ENCODE assay signal across 22 cellular contexts in the genomic region with DNA sequence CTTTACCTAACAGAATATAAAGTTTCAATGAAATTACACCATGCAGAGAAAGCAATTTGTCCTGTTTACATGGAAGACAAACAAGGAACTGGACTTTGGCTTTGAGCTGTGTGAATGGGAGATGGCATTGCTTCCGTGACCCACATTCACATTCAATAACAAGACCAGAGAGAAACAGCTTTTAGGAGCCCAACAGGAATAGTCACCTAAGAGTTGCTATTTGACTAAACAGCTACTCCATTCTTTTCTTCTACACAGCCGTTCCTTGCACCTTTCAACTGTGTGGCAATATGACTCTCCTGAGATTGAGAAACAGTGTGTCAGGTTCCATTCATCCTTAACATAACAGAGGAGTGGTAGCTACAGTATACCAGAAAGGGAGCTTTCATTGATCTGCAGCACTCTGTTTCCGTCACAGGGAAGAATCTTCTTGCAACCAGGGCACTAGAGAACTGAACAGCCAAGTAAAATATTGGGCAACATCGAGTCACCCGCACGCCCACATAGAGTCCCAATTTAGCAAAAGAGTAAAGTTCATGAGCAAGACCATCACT.
DNase-seq lines count a peak whose midpoint lies in the region; ATAC-seq, FAIRE-seq and TF ChIP-seq lines count a peak whose summit lies in the region.
"Had no signal": no experiment of that assay in that cellular context is flagged by ENCODE, and none has a peak within 500 bp of the region (broad histone marks: within the 10 kb centered on the region; RNA-seq: fewer than 3 reads in every experiment).

No MANE protein-coding gene starts in this region.

- no peak overlapping the region for H4K8ac ChIP-seq in H1 (ENCODE audit: extremely low read depth, insufficient read depth, low read length)

- ATAC-seq in mucosa of descending colon, result peak; percentile 75
- ATAC-seq in foreskin keratinocyte, result no peak
- ATAC-seq in HG03457 (IDR thresholded peaks at IDR 0.05; ENCODE audit: unreplicated experiment), result no peak
- no peak for ATAC-seq in GM21367 (IDR thresholded peaks at IDR 0.05; ENCODE audit: unreplicated experiment)
- ATAC-seq: GM23338; stimulated activated memory B cell treated with anti-CD40 and anti-IgM and Interleukin-4, amounts not matched to agents 10 μg/mL and 1 μg/mL and 100 μg/mL, for 72 hours had no signal

- H3K9me3 ChIP-seq in H1 (ENCODE audit: insufficient read depth in 2 of 2, low read depth in 1 of 2, low read length in 1 of 2), result no peaks in the 10 kb centered on the region
- H3K9me3 ChIP-seq in mucosa of descending colon, result no peaks in the 10 kb centered on the region
- H3K9me3 ChIP-seq: thoracic aorta had no signal

- TF ChIP-seq RAD21 in H1 (IDR thresholded peaks at IDR 0.05 in 1 of 2, conservative IDR thresholded peaks at IDR 0.05 in 1 of 2; ENCODE audit: low read depth in 2 of 2, low read length in 2 of 2), result no peak

- H3K4me2 ChIP-seq in H1 (ENCODE audit: insufficient read depth in 1 of 2, low read depth in 2 of 2, low read length in 2 of 2), result no peak overlapping the region
- H3K4me2 ChIP-seq: GM23338 had no signal

- no peak overlapping the region for H3K4ac ChIP-seq in H1 (replicated peaks; ENCODE audit: insufficient read length, low read depth, low read length)

- H3K23ac ChIP-seq in H1 (ENCODE audit: insufficient read length), result no peak overlapping the region

- WGBS in H1 (ENCODE audit: extremely low coverage in 1 of 2, insufficient coverage in 1 of 2, insufficient read length in 1 of 2, insufficient replicate concordance in 2 of 2, low coverage in 1 of 2, low lambda C conversion rate in 2 of 2, missing lambda C conversion rate in 1 of 2), 2 experiments, result 94% methylated on average over 6 of the region's 6 CpGs; no CpG with 5 or more reads in 1 of the 2 experiments

- no peaks in the 10 kb centered on the region for H3K79me2 ChIP-seq in H1 (ENCODE audit: control insufficient read depth in 1 of 2, insufficient read depth in 2 of 2, low read length in 2 of 2)

- H3K18ac ChIP-seq in H1 (ENCODE audit: extremely low read depth, low read length), result no peak overlapping the region

- no peaks in the 10 kb centered on the region for H3K23me2 ChIP-seq in H1 (ENCODE audit: low read depth, low read length)

- no peak for TF ChIP-seq POLR2A in H1 (IDR thresholded peaks at IDR 0.05; ENCODE audit: control extremely low read depth in 1 of 2, low read depth in 2 of 2, low read length in 2 of 2)

- no peaks in the 10 kb centered on the region for H3K36me3 ChIP-seq in H1 (ENCODE audit: control insufficient read depth in 2 of 4, insufficient read depth in 4 of 4, low read length in 3 of 4)
- H3K36me3 ChIP-seq in mucosa of descending colon (ENCODE audit: low read depth), result no peaks in the 10 kb centered on the region
- H3K36me3 ChIP-seq: thoracic aorta had no signal

- FAIRE-seq in H1 (lab: Jason Lieb, UNC), result no peak
- FAIRE-seq: HTR-8/SVneo had no signal

- H2BK5ac ChIP-seq in H1 (ENCODE audit: low read depth, low read length), result no peak overlapping the region

- TF ChIP-seq EP300 in H1 (IDR thresholded peaks at IDR 0.05; ENCODE audit: borderline replicate concordance in 1 of 2, low read depth in 2 of 2, low read length in 2 of 2), result no peak

- H2BK15ac ChIP-seq in H1 (ENCODE audit: low read length), result no peak overlapping the region

- POLR2A ChIA-PET in H1 (lab: Charles Lee; ENCODE audit: partially characterized antibody), result no interaction called here

- no peak for TF ChIP-seq CTCF in H1 (IDR thresholded peaks at IDR 0.05; ENCODE audit: control extremely low read depth in 1 of 3, insufficient read depth in 1 of 3, low read depth in 1 of 3, low read length in 3 of 3)
- no peak for TF ChIP-seq CTCF in mucosa of descending colon (IDR thresholded peaks at IDR 0.05)
- no peak for TF ChIP-seq CTCF in foreskin keratinocyte (conservative IDR thresholded peaks at IDR 0.05)

- no peak overlapping the region for H2AK5ac ChIP-seq in H1 (ENCODE audit: low read depth, low read length)

- H3K4me3 ChIP-seq in H1 (ENCODE audit: extremely low read depth in 1 of 4, insufficient read depth in 2 of 4, low read depth in 3 of 4, low read length in 4 of 4) (no peak overlapping the region), mucosa of descending colon (no peak overlapping the region)
- H3K4me3 ChIP-seq: GM23338, thoracic aorta had no signal

- no peak overlapping the region for H3K14ac ChIP-seq in H1 (ENCODE audit: insufficient read length)

- no peak overlapping the region for H4K91ac ChIP-seq in H1 (replicated peaks; ENCODE audit: insufficient read length, low read length)

- H3K79me1 ChIP-seq in H1 (ENCODE audit: low read depth, low read length), result no peaks in the 10 kb centered on the region

- H2BK12ac ChIP-seq in H1 (ENCODE audit: low read depth, low read length), result no peak overlapping the region

- no peak overlapping the region for H3K56ac ChIP-seq in H1 (replicated peaks; ENCODE audit: insufficient read length, low read depth, low read length)

- no peak overlapping the region for H3K9ac ChIP-seq in H1 (replicated peaks in 1 of 4; ENCODE audit: extremely low read depth in 1 of 4, low read depth in 3 of 4, low read length in 3 of 4)

- H3K4me1 ChIP-seq in H1 (replicated peaks in 1 of 4; ENCODE audit: control insufficient read depth in 3 of 4, insufficient read depth in 4 of 4, low read length in 3 of 4) (peaks cover 0 to 2% (median 0%) of the 10 kb centered on the region in 4 experiments; a peak in 1 of 7 replicates), mucosa of descending colon (ENCODE audit: low read depth) (no peaks in the 10 kb centered on the region), foreskin keratinocyte (no peaks in the 10 kb centered on the region)

- H4K5ac ChIP-seq in H1 (ENCODE audit: insufficient read length, low read depth, low read length), result no peak overlapping the region

- H3K27me3 ChIP-seq in H1 (replicated peaks in 1 of 4; ENCODE audit: control insufficient read depth in 3 of 4, extremely low read depth in 1 of 4, insufficient read depth in 3 of 4, low read length in 3 of 4) (no peaks in the 10 kb centered on the region), foreskin keratinocyte (no peaks in the 10 kb centered on the region)

- H2BK120ac ChIP-seq in H1 (replicated peaks; ENCODE audit: low read depth, low read length), result no peak overlapping the region

- no peak overlapping the region for H2BK20ac ChIP-seq in H1 (ENCODE audit: low read length)

- H4K20me1 ChIP-seq in H1 (replicated peaks in 1 of 2; ENCODE audit: control insufficient read depth in 1 of 2, insufficient read depth in 2 of 2, low read length in 2 of 2), result no peaks in the 10 kb centered on the region

- H3K27ac ChIP-seq in H1 (ENCODE audit: low read depth, low read length) (no peak overlapping the region), foreskin keratinocyte (no peak overlapping the region)
- H3K27ac ChIP-seq: thoracic aorta had no signal

- peak; percentile 63 for DNase-seq in DMS53 treated with DMSO at 0.1 percent for 48 hours (lab: John Stamatoyannopoulos, UW; ENCODE audit: unreplicated experiment)
- DNase-seq in NCI-H146 treated with DMSO at 0.1 percent for 48 hours (lab: John Stamatoyannopoulos, UW; ENCODE audit: unreplicated experiment), result peak; percentile 64
- DNase-seq in H1 (ENCODE audit: low read depth in 1 of 2, low spot score in 2 of 2), result no peak
- DNase-seq in mucosa of descending colon, result peak in 1 of 3 donors; percentile 34
- DNase-seq in foreskin keratinocyte, result no peak
- DNase-seq: activated CD8-positive, alpha-beta memory T cell treated with anti-CD3 and anti-CD28 coated beads, Interleukin-2, amount 50 U/mL, for 48 hours; activated effector memory CD4-positive, alpha-beta T cell treated with anti-CD3 and anti-CD28 coated beads, Interleukin-2, amount 50 U/mL, for 16 hours; CD4-positive, alpha-beta memory T cell; dermis blood vessel endothelial cell; EL; head of caudate nucleus; NCI-H1105; NCI-H510A; OCI-M1; SHP77 treated with DMSO at 0.1 percent for 48 hours; T-helper 1 cell had no signal

- CTCF ChIA-PET in H1 (lab: Charles Lee; ENCODE audit: partially characterized antibody), result interaction anchor here (1.6 kb wide), 1 partner anchor 11 kb away, joined by 3 read pairs; no protein-coding TSS in a partner anchor

- peak overlapping the region; percentile 46; the same call in 1 of the 2 replicates for H2AFZ ChIP-seq in H1 (ENCODE audit: low read length)
- H2AFZ ChIP-seq: GM23338 had no signal

- intact Hi-C loops in mucosa of descending colon (cut with DNase I, micrococcal nuclease), result no loop called here

TF ChIP-seq in H1, 55 proteins besides CTCF, POLR2A, EP300 and RAD21 (continues in another document):
- no peak for TF ChIP-seq BRCA1 (IDR thresholded peaks at IDR 0.05; ENCODE audit: low read depth, low read length)
- TF ChIP-seq, protein P1, sequence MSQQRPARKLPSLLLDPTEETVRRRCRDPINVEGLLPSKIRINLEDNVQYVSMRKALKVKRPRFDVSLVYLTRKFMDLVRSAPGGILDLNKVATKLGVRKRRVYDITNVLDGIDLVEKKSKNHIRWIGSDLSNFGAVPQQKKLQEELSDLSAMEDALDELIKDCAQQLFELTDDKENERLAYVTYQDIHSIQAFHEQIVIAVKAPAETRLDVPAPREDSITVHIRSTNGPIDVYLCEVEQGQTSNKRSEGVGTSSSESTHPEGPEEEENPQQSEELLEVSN (IDR thresholded peaks at IDR 0.05), result no peak
- TF ChIP-seq GABPA (IDR thresholded peaks at IDR 0.05; ENCODE audit: borderline replicate concordance, insufficient read depth, low read length), result no peak
- TF ChIP-seq, protein P2, sequence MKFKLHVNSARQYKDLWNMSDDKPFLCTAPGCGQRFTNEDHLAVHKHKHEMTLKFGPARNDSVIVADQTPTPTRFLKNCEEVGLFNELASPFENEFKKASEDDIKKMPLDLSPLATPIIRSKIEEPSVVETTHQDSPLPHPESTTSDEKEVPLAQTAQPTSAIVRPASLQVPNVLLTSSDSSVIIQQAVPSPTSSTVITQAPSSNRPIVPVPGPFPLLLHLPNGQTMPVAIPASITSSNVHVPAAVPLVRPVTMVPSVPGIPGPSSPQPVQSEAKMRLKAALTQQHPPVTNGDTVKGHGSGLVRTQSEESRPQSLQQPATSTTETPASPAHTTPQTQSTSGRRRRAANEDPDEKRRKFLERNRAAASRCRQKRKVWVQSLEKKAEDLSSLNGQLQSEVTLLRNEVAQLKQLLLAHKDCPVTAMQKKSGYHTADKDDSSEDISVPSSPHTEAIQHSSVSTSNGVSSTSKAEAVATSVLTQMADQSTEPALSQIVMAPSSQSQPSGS (IDR thresholded peaks at IDR 0.05; ENCODE audit: low read length), result no peak
- no peak for TF ChIP-seq TAF7 (optimal IDR thresholded peaks at IDR 0.05; ENCODE audit: borderline replicate concordance, low read depth, low read length)
- TF ChIP-seq RXRA (IDR thresholded peaks at IDR 0.05; ENCODE audit: insufficient read depth, low read depth, low read length), result no peak
- no peak for TF ChIP-seq NANOG (IDR thresholded peaks at IDR 0.05; ENCODE audit: insufficient read depth, low read depth, low read length, poor library complexity, severe bottlenecking)
- TF ChIP-seq SP2 (IDR thresholded peaks at IDR 0.05; ENCODE audit: low read length), result no peak
- TF ChIP-seq SIRT6 (IDR thresholded peaks at IDR 0.05; ENCODE audit: low read length), result no peak
- no peak for TF ChIP-seq TCF12 (IDR thresholded peaks at IDR 0.05; ENCODE audit: low read depth, low read length)
- TF ChIP-seq CBX8 (IDR thresholded peaks at IDR 0.05; ENCODE audit: borderline replicate concordance, low read depth, low read length), result no peak

Comparison
In these comparisons a context has a peak if more than half of its experiments do, and no peak if none do; other contexts are left out.
1. DNase-seq: peak in DMS53 treated with DMSO at 0.1 percent for 48 hours (single experiment) and NCI-H146 treated with DMSO at 0.1 percent for 48 hours (single experiment); none in H1 (0 of 2) and foreskin keratinocyte (0 of 2).